Comparison of ENCODE assay signal across 1 cellular context in the genomic region with DNA sequence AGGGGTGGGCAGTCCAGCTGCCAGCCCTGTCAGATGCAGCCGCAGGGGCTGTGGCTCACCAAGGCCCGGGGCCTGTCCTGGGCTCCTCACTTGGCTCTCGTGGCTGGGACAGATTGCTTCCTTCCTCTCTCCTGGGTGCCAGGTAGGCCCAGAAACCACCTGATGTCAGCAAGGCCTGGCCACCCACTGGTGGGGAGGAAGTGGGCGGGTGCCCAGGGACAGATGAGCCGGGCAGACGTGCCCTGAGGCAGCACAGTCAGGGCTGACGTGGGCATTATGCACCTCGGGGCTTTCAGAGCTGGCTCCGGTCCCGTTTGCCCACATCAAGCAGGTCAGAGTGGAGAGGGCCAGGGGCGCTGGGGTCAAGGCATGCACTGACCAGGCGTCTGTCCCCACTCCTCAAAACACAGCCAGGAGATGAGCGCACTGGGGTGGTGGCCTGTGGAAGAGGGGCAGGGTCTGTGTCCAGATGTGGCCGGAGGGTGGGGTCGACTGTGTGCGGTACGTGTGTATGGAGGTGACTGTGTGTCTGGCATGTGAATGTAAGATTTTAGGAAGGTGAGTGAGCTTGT.
TF ChIP-seq lines count a peak whose summit lies in the region.

No MANE protein-coding gene starts in this region.

TF ChIP-seq in IMR-90, 13 proteins besides CTCF, POLR2A, EP300 and RAD21:
- TF ChIP-seq, protein P1, sequence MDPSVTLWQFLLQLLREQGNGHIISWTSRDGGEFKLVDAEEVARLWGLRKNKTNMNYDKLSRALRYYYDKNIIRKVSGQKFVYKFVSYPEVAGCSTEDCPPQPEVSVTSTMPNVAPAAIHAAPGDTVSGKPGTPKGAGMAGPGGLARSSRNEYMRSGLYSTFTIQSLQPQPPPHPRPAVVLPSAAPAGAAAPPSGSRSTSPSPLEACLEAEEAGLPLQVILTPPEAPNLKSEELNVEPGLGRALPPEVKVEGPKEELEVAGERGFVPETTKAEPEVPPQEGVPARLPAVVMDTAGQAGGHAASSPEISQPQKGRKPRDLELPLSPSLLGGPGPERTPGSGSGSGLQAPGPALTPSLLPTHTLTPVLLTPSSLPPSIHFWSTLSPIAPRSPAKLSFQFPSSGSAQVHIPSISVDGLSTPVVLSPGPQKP (IDR thresholded peaks at IDR 0.05; ENCODE audit: borderline replicate concordance, low read depth, low read length) = no peak
- TF ChIP-seq RFX5 (IDR thresholded peaks at IDR 0.05; ENCODE audit: low read depth, low read length) (no peak), MAZ (IDR thresholded peaks at IDR 0.05; ENCODE audit: borderline replicate concordance, low read depth, low read length) (no peak), FOS (IDR thresholded peaks at IDR 0.05; ENCODE audit: low read depth, low read length) (no peak), SMC3 (IDR thresholded peaks at IDR 0.05; ENCODE audit: low read depth, low read length) (no peak), CEBPB (IDR thresholded peaks at IDR 0.05; ENCODE audit: low read depth, low read length) (no peak), BHLHE40 (IDR thresholded peaks at IDR 0.05; ENCODE audit: low read depth, low read length) (no peak), MAFK (IDR thresholded peaks at IDR 0.05; ENCODE audit: low read depth, low read length) (no peak), CHD1 (IDR thresholded peaks at IDR 0.05; ENCODE audit: low read depth, low read length) (no peak), MXI1 (IDR thresholded peaks at IDR 0.05; ENCODE audit: borderline replicate concordance, low read depth, low read length) (no peak), NFE2L2 (IDR thresholded peaks at IDR 0.05; ENCODE audit: low read depth, low read length) (no peak), RCOR1 (IDR thresholded peaks at IDR 0.05; ENCODE audit: insufficient replicate concordance, low read length) (no peak)
- TF ChIP-seq, protein P2, sequence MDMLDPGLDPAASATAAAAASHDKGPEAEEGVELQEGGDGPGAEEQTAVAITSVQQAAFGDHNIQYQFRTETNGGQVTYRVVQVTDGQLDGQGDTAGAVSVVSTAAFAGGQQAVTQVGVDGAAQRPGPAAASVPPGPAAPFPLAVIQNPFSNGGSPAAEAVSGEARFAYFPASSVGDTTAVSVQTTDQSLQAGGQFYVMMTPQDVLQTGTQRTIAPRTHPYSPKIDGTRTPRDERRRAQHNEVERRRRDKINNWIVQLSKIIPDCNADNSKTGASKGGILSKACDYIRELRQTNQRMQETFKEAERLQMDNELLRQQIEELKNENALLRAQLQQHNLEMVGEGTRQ (IDR thresholded peaks at IDR 0.05; ENCODE audit: low read depth, low read length) = no peak
